Comparison of ENCODE assay signal across 1 cellular context in the genomic region with DNA sequence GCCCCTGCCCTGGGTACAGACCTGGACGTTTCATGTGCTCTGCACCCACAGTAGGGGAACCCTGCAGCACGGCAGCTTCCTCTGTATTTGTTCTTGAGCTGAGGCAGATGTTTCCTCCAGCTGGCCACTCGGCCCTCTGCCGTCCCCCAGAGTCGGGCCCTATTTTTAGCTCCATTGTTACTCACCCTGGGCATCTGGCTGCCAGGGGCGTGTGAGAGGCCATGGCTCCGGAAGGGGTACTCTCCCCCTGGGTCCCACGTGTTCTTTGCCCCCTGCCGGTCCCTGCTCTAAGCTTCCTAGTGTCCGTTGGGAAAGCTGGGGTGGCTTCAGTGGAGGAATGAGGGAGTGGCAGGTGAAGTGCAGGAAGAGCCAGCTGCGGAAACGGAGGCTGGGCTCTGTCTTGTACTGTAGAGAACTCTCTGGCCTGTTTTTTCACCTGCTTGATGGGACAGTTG.
TF ChIP-seq lines count a peak whose summit lies in the region.

No MANE protein-coding gene starts in this region.

TF ChIP-seq in endothelial cell of umbilical vein, 7 proteins besides CTCF, POLR2A, EP300 and RAD21:
- no peak for TF ChIP-seq MYC (IDR thresholded peaks at IDR 0.05; ENCODE audit: low read depth, low read length)
- TF ChIP-seq EZH2 (IDR thresholded peaks at IDR 0.05; ENCODE audit: borderline replicate concordance, low read depth, low read length, severe bottlenecking) = no peak
- TF ChIP-seq JUN (IDR thresholded peaks at IDR 0.05; ENCODE audit: borderline replicate concordance, insufficient read depth, insufficient read length, low read depth) = peak; percentile 34
- no peak for TF ChIP-seq FOS (IDR thresholded peaks at IDR 0.05; ENCODE audit: borderline replicate concordance, insufficient read depth, low read length)
- no peak for TF ChIP-seq GATA2 (IDR thresholded peaks at IDR 0.05; ENCODE audit: insufficient read depth, insufficient read length, low read depth, low read length)
- TF ChIP-seq, protein P1, sequence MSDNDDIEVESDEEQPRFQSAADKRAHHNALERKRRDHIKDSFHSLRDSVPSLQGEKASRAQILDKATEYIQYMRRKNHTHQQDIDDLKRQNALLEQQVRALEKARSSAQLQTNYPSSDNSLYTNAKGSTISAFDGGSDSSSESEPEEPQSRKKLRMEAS (IDR thresholded peaks at IDR 0.05; ENCODE audit: insufficient read depth, insufficient read length) = peak; percentile 79
- TF ChIP-seq POLR2AphosphoS5 (IDR thresholded peaks at IDR 0.05; ENCODE audit: insufficient read depth, low read depth, low read length) = peak; percentile 74
